19 cellular contexts compared by ENCODE assay signal in genomic region chr15:62878070-62878469, GRCh38.
DNase-seq lines count a peak whose midpoint lies in the region; ATAC-seq lines count a peak whose summit lies in the region.
"Had no signal": no experiment of that assay in that cellular context is flagged by ENCODE, and none has a peak within 500 bp of the region (broad histone marks: within the 10 kb centered on the region; RNA-seq: fewer than 3 reads in every experiment).

No MANE protein-coding gene starts in this region.

- DNase-seq in ELF-1 (ENCODE audit: low read depth, low spot score) (peak; percentile 75), SK-N-DZ (ENCODE audit: low spot score) (peak; percentile 77), left ventricle myocardium superior (no peak), trophoblast cell (no peak), SIG-M5 treated with dmso at 0.1 percent for 504 hours (lab: John Stamatoyannopoulos, UW; ENCODE audit: unreplicated experiment) (no peak)
- DNase-seq: ACHN; DMS79 treated with DMSO at 0.1 percent for 48 hours; H9; NCI-H187; NCI-H446; NCI-H526 treated with DMSO at 0.1 percent for 48 hours; NK-92 treated with Interleukin-12 subunit alpha and Interleukin-12 subunit beta, amount 100 ng/mL, for 24 hours; T-helper 1 cell had no signal

- intact Hi-C loops in left ventricle myocardium superior (cut with micrococcal nuclease), result no loop called here

- no peak overlapping the region for H3K23ac ChIP-seq in trophoblast cell (ENCODE audit: low read length)

- peaks cover 60% of the 10 kb centered on the region for H3K79me1 ChIP-seq in trophoblast cell (ENCODE audit: low read length)

- H3K14ac ChIP-seq in trophoblast cell (ENCODE audit: low read length), result no peak overlapping the region

- no peak overlapping the region for H4K8ac ChIP-seq in trophoblast cell (ENCODE audit: low read depth, low read length)

- no peaks in the 10 kb centered on the region for H3K9me3 ChIP-seq in trophoblast cell (ENCODE audit: insufficient read depth, low read depth, low read length)

- no peak overlapping the region for H2BK12ac ChIP-seq in trophoblast cell (ENCODE audit: low read length)

- no CpG with 5 or more reads among the region's 6 CpGs for WGBS in trophoblast cell (ENCODE audit: extremely low coverage, insufficient coverage, insufficient read length)

- H4K91ac ChIP-seq in trophoblast cell (ENCODE audit: low read depth, low read length), result peak overlapping the region; percentile 99

- H3K36me3 ChIP-seq in trophoblast cell (ENCODE audit: control insufficient read depth in 1 of 2, insufficient read depth in 2 of 2, low read length in 2 of 2), result no peaks in the 10 kb centered on the region

- no peak overlapping the region for H3K18ac ChIP-seq in trophoblast cell (ENCODE audit: low read length)

- H2BK120ac ChIP-seq in trophoblast cell (ENCODE audit: insufficient read depth, low read length, poor library complexity), result peak overlapping the region; percentile 98

- H3K79me2 ChIP-seq in trophoblast cell (ENCODE audit: control insufficient read depth, insufficient read depth, low read length, poor library complexity), result peaks cover 23% of the 10 kb centered on the region

- H4K12ac ChIP-seq in trophoblast cell (ENCODE audit: low read depth, low read length), result no peak overlapping the region

- no peak overlapping the region for H3K4me2 ChIP-seq in trophoblast cell (ENCODE audit: low read length)
- H3K4me2 ChIP-seq: KMS-11 had no signal

- H3K9ac ChIP-seq in trophoblast cell (ENCODE audit: low read length), result no peak overlapping the region
- H3K9ac ChIP-seq: KMS-11 had no signal

- ATAC-seq in left ventricle myocardium superior, result peak; percentile 43
- no peak for ATAC-seq in HG03095 (IDR thresholded peaks at IDR 0.05; ENCODE audit: unreplicated experiment)
- ATAC-seq in HG02571 (IDR thresholded peaks at IDR 0.05; ENCODE audit: unreplicated experiment), result no peak
- no peak for ATAC-seq in GM18870 (IDR thresholded peaks at IDR 0.05; ENCODE audit: unreplicated experiment)

- H3K4me3 ChIP-seq in trophoblast cell (ENCODE audit: low read depth, low read length), result no peak overlapping the region

- peak overlapping the region; percentile 84 for H3K27ac ChIP-seq in trophoblast cell (ENCODE audit: low read depth, low read length)
- H3K27ac ChIP-seq: C4-2B, KMS-11, RWPE1 had no signal

- H3K4ac ChIP-seq in trophoblast cell (ENCODE audit: low read depth, low read length), result no peak overlapping the region

- H3K27me3 ChIP-seq in trophoblast cell (ENCODE audit: insufficient read depth, low read length), result no peaks in the 10 kb centered on the region

- H2BK5ac ChIP-seq in trophoblast cell (ENCODE audit: low read depth, low read length, poor library complexity), result peak overlapping the region; percentile 94

- peaks cover 22 to 36% of the 10 kb centered on the region in 2 experiments for H3K4me1 ChIP-seq in trophoblast cell (ENCODE audit: control insufficient read depth in 1 of 2, insufficient read depth in 2 of 2, low read length in 2 of 2)

- H2AK5ac ChIP-seq in trophoblast cell (ENCODE audit: low read length), result no peak overlapping the region

- no peak overlapping the region for H2AFZ ChIP-seq in trophoblast cell (ENCODE audit: insufficient read depth, low read length, poor library complexity)

Comparison
In these comparisons a context has a peak if more than half of its experiments do, and no peak if none do; other contexts are left out.
1. DNase-seq: peak in ELF-1 (single experiment) and SK-N-DZ (single experiment); none in left ventricle myocardium superior (single experiment), trophoblast cell (0 of 2) and SIG-M5 treated with dmso at 0.1 percent for 504 hours (single experiment).